In the genomic region with DNA sequence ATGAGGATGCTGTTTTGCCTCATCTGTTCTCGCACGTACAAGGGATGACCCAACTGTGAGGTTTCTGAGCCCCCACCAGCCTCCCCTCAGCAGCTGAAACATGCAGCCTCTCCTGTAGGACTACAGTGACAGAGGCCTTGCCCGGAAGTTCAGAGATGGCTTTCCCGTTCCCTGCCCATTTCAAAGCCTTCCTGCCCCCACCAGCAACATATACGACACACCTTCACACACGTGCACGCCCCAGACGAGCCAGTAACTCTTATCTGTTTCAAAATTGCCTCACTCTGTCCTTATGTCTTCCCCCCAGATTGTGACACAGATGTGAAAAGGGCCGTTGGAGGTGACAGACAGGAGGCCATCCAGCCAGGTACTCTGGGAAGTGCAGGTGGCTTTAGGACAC, we compare ENCODE assay signal across 20 cellular contexts.
DNase-seq lines count a peak whose midpoint lies in the region; ATAC-seq, FAIRE-seq and TF ChIP-seq lines count a peak whose summit lies in the region.
"Had no signal": no experiment of that assay in that cellular context is flagged by ENCODE, and none has a peak within 500 bp of the region (broad histone marks: within the 10 kb centered on the region; RNA-seq: fewer than 3 reads in every experiment).

No MANE protein-coding gene starts in this region.

- H3K9me3 ChIP-seq in H9 (ENCODE audit: control insufficient read depth, low read depth, low read length) (no peaks in the 10 kb centered on the region), astrocyte (ENCODE audit: insufficient read depth, low read depth, low read length) (no peaks in the 10 kb centered on the region), body of pancreas (no peaks in the 10 kb centered on the region), left ventricle myocardium inferior (replicated peaks) (no peaks in the 10 kb centered on the region)
- H3K9me3 ChIP-seq in effector memory CD4-positive, alpha-beta T cell (ENCODE audit: control insufficient read depth, low read length): no peaks in the 10 kb centered on the region
- H3K9me3 ChIP-seq: A549, BLaER1, SJCRH30 had no signal

- no peak overlapping the region for H2BK15ac ChIP-seq in H9 (ENCODE audit: low read depth, low read length)

- H3K18ac ChIP-seq in H9 (ENCODE audit: insufficient read length, low read depth, low read length): no peak overlapping the region

- ATAC-seq in body of pancreas: no peak
- ATAC-seq: A549, GM12878, Panc1 had no signal

- no peak overlapping the region for H2BK120ac ChIP-seq in H9 (ENCODE audit: low read depth, low read length, poor library complexity, severe bottlenecking)

- H3K14ac ChIP-seq in H9 (ENCODE audit: insufficient read depth, low read length): no peak overlapping the region

- H3K4me2 ChIP-seq in H9 (ENCODE audit: insufficient read depth, insufficient read length, low read length) (no peak overlapping the region), astrocyte (ENCODE audit: low read length) (no peak overlapping the region)
- H3K4me2 ChIP-seq: A549, BLaER1 had no signal

- H3K36me3 Mint-ChIP-seq in H9 (ENCODE audit: insufficient read depth in 1 of 3, low read depth in 3 of 3) (peaks cover 7 to 48% (median 41%) of the 10 kb centered on the region in 3 experiments; a peak in 6 of 7 replicates), astrocyte (ENCODE audit: low read depth, unreplicated experiment) (peaks cover 46% of the 10 kb centered on the region), glutamatergic neuron (ENCODE audit: unreplicated experiment) (peaks cover 8% of the 10 kb centered on the region), osteocyte (ENCODE audit: unreplicated experiment) (peaks cover 64% of the 10 kb centered on the region)
- H3K36me3 Mint-ChIP-seq: CD4-positive, alpha-beta memory T cell had no signal

- H3K4me3 Mint-ChIP-seq in H9 (no peak overlapping the region), astrocyte (ENCODE audit: unreplicated experiment) (no peak overlapping the region), glutamatergic neuron (ENCODE audit: unreplicated experiment) (no peak overlapping the region), osteocyte (ENCODE audit: unreplicated experiment) (no peak overlapping the region)
- H3K4me3 Mint-ChIP-seq: CD4-positive, alpha-beta memory T cell had no signal

- H4K5ac ChIP-seq in H9 (ENCODE audit: insufficient read length, low read depth, low read length): no peak overlapping the region

- H3K4me1 Mint-ChIP-seq in H9 (peaks cover 15 to 19% of the 10 kb centered on the region in 2 experiments), astrocyte (ENCODE audit: low read depth, unreplicated experiment) (peaks cover 7% of the 10 kb centered on the region), glutamatergic neuron (ENCODE audit: low read depth, unreplicated experiment) (peaks cover 8% of the 10 kb centered on the region), osteocyte (ENCODE audit: unreplicated experiment) (peaks cover 1% of the 10 kb centered on the region)

- no peak overlapping the region for H2AFZ ChIP-seq in H9 (ENCODE audit: low read length)
- H2AFZ ChIP-seq in astrocyte (ENCODE audit: low read depth, low read length): no peak overlapping the region
- H2AFZ ChIP-seq: GM23248 had no signal

- no peaks in the 10 kb centered on the region for H3K27me3 ChIP-seq in H9 (ENCODE audit: insufficient read depth, low read length)
- no peaks in the 10 kb centered on the region for H3K27me3 ChIP-seq in astrocyte (ENCODE audit: insufficient read depth, low read length)
- no peaks in the 10 kb centered on the region for H3K27me3 ChIP-seq in body of pancreas
- H3K27me3 ChIP-seq in effector memory CD4-positive, alpha-beta T cell (replicated peaks; ENCODE audit: control insufficient read depth, insufficient read depth, low read length, poor library complexity, severe bottlenecking): no peaks in the 10 kb centered on the region
- no peaks in the 10 kb centered on the region for H3K27me3 ChIP-seq in left ventricle myocardium inferior (ENCODE audit: low read depth)
- H3K27me3 ChIP-seq: BLaER1, SJCRH30 had no signal

- H3K23me2 ChIP-seq in H9 (ENCODE audit: insufficient read length, low read depth, low read length, poor library complexity, severe bottlenecking): no peaks in the 10 kb centered on the region

- H4K20me1 ChIP-seq in H9 (ENCODE audit: control insufficient read depth, insufficient read depth, insufficient read length): no peaks in the 10 kb centered on the region
- peaks cover 54% of the 10 kb centered on the region for H4K20me1 ChIP-seq in astrocyte (ENCODE audit: insufficient read depth, low read length)
- H4K20me1 ChIP-seq: BLaER1 had no signal

- peak overlapping the region in 2 of 3 experiments; percentile 59 to 69; a peak in 4 of 7 replicates for H3K27ac Mint-ChIP-seq in H9
- H3K27ac Mint-ChIP-seq in astrocyte (ENCODE audit: unreplicated experiment): peak overlapping the region; percentile 63
- peak overlapping the region; percentile 48 for H3K27ac Mint-ChIP-seq in glutamatergic neuron (ENCODE audit: unreplicated experiment)
- H3K27ac Mint-ChIP-seq in osteocyte (ENCODE audit: unreplicated experiment): peak overlapping the region; percentile 16
- H3K27ac Mint-ChIP-seq: CD4-positive, alpha-beta memory T cell had no signal

- no CpG with 5 or more reads among the region's 9 CpGs for WGBS in H9 (ENCODE audit: extremely low coverage, insufficient read length, low lambda C conversion rate)
- 83 to 86% methylated on average over 9 of the region's 9 CpGs for WGBS in body of pancreas, 2 donors

- H3K9ac ChIP-seq in H9 (ENCODE audit: extremely low read depth, insufficient read length, low read length) (no peak overlapping the region), astrocyte (ENCODE audit: low read length) (no peak overlapping the region)
- H3K9ac ChIP-seq: BLaER1, GM23248 had no signal

- no peak overlapping the region for H2BK20ac ChIP-seq in H9 (ENCODE audit: low read depth, low read length, poor library complexity, severe bottlenecking)

- intact Hi-C loops in body of pancreas (cut with DNase I) (no loop called here), left ventricle myocardium inferior (cut with micrococcal nuclease) (no loop called here)

- H3T11ph ChIP-seq in H9 (ENCODE audit: low read length): no peak overlapping the region

- no peak overlapping the region for H2AK5ac ChIP-seq in H9 (ENCODE audit: insufficient read length, low read length)

- H3K36me3 ChIP-seq in astrocyte (ENCODE audit: insufficient read depth, low read length): peaks cover 74% of the 10 kb centered on the region
- H3K36me3 ChIP-seq in body of pancreas (replicated peaks in 1 of 2; ENCODE audit: insufficient read depth in 1 of 2, low read depth in 2 of 2): no peaks in the 10 kb centered on the region
- H3K36me3 ChIP-seq in effector memory CD4-positive, alpha-beta T cell (ENCODE audit: control insufficient read depth, insufficient read depth, low read length): no peaks in the 10 kb centered on the region
- H3K36me3 ChIP-seq in left ventricle myocardium inferior: peaks cover 100% of the 10 kb centered on the region
- H3K36me3 ChIP-seq: BLaER1 had no signal

- DNase-seq in H9: no peak
- no peak for DNase-seq in astrocyte (ENCODE audit: low read depth)
- no peak for DNase-seq in glutamatergic neuron
- no peak for DNase-seq in osteocyte (ENCODE audit: extremely low spot score, unreplicated experiment)
- no peak for DNase-seq in body of pancreas
- no peak for DNase-seq in effector memory CD4-positive, alpha-beta T cell
- no peak for DNase-seq in left ventricle myocardium inferior
- DNase-seq: CD4-positive, alpha-beta memory T cell; EL; GM23248; HCEC 1CT; KG1; NCI-H1436; NCI-H2171; SJCRH30 had no signal

- H3K9me3 Mint-ChIP-seq in H9: no peaks in the 10 kb centered on the region
- H3K9me3 Mint-ChIP-seq in astrocyte (ENCODE audit: unreplicated experiment): no peaks in the 10 kb centered on the region
- no peaks in the 10 kb centered on the region for H3K9me3 Mint-ChIP-seq in glutamatergic neuron (ENCODE audit: unreplicated experiment)
- H3K9me3 Mint-ChIP-seq in osteocyte (ENCODE audit: unreplicated experiment): no peaks in the 10 kb centered on the region
- H3K9me3 Mint-ChIP-seq: CD4-positive, alpha-beta memory T cell had no signal

- no peak for FAIRE-seq in astrocyte (lab: Jason Lieb, UNC)
- FAIRE-seq: A549, GM12878, GM19239 had no signal

- no peak overlapping the region for H4K91ac ChIP-seq in H9 (ENCODE audit: insufficient read length, low read depth, low read length)

- no peak overlapping the region for H3K4me3 ChIP-seq in astrocyte (ENCODE audit: insufficient read depth, low read depth, low read length)
- H3K4me3 ChIP-seq in body of pancreas: no peak overlapping the region
- no peak overlapping the region for H3K4me3 ChIP-seq in effector memory CD4-positive, alpha-beta T cell (ENCODE audit: insufficient read depth, low read depth, low read length, poor library complexity, severe bottlenecking)
- no peak overlapping the region for H3K4me3 ChIP-seq in left ventricle myocardium inferior
- H3K4me3 ChIP-seq: A549, BLaER1, GM12878, GM23248, SJCRH30 had no signal

- H3K4ac ChIP-seq in H9 (ENCODE audit: low read depth, low read length): no peak overlapping the region

- H3K23ac ChIP-seq in H9 (ENCODE audit: insufficient read length, low read depth, low read length): no peak overlapping the region

- no peak overlapping the region for H3K27ac ChIP-seq in H9 (ENCODE audit: insufficient read length, low read depth, low read length)
- no peak overlapping the region for H3K27ac ChIP-seq in astrocyte (ENCODE audit: low read depth, low read length)
- no peak overlapping the region for H3K27ac ChIP-seq in body of pancreas
- H3K27ac ChIP-seq in effector memory CD4-positive, alpha-beta T cell (ENCODE audit: insufficient read depth, low read length, poor library complexity, severe bottlenecking): no peak overlapping the region
- no peak overlapping the region for H3K27ac ChIP-seq in left ventricle myocardium inferior (replicated peaks)
- H3K27ac ChIP-seq: A549, BLaER1, GM23248, SJCRH30 had no signal

- H4K8ac ChIP-seq in H9 (replicated peaks; ENCODE audit: insufficient read length, low read depth, low read length): no peak overlapping the region

- no peak overlapping the region for H2BK12ac ChIP-seq in H9 (ENCODE audit: insufficient read length, low read depth, low read length)

- H3K56ac ChIP-seq in H9 (ENCODE audit: insufficient read length, low read depth, low read length): no peak overlapping the region

- no peak for TF ChIP-seq POLR2A in body of pancreas (IDR thresholded peaks at IDR 0.05)

- H2BK5ac ChIP-seq in H9 (ENCODE audit: insufficient read length, low read length): no peak overlapping the region

- H3K79me1 ChIP-seq in H9 (ENCODE audit: insufficient read depth, low read depth, low read length, poor library complexity, severe bottlenecking): no peaks in the 10 kb centered on the region

- H3K79me2 ChIP-seq in H9 (ENCODE audit: insufficient read depth, low read length) (no peaks in the 10 kb centered on the region), astrocyte (ENCODE audit: insufficient read depth, low read length) (no peaks in the 10 kb centered on the region)

- no peak for TF ChIP-seq CTCF in H9 (conservative IDR thresholded peaks at IDR 0.05)
- TF ChIP-seq CTCF in astrocyte (IDR thresholded peaks at IDR 0.05; ENCODE audit: insufficient read depth, low read depth, low read length): no peak
- TF ChIP-seq CTCF in glutamatergic neuron (IDR thresholded peaks at IDR 0.05; ENCODE audit: partially characterized antibody, unreplicated experiment): no peak
- TF ChIP-seq CTCF in osteocyte (IDR thresholded peaks at IDR 0.05): no peak
- TF ChIP-seq CTCF in body of pancreas (IDR thresholded peaks at IDR 0.05): no peak
- no peak for TF ChIP-seq CTCF in left ventricle myocardium inferior (IDR thresholded peaks at IDR 0.05; ENCODE audit: borderline replicate concordance)

- H3K27me3 Mint-ChIP-seq in H9 (ENCODE audit: low read depth) (no peaks in the 10 kb centered on the region), astrocyte (ENCODE audit: low read depth, unreplicated experiment) (no peaks in the 10 kb centered on the region), glutamatergic neuron (ENCODE audit: unreplicated experiment) (peaks cover 8% of the 10 kb centered on the region), osteocyte (ENCODE audit: unreplicated experiment) (no peaks in the 10 kb centered on the region)

- H3K4me1 ChIP-seq in H9 (ENCODE audit: insufficient read depth, low read length) (no peaks in the 10 kb centered on the region), astrocyte (ENCODE audit: insufficient read depth, low read length) (no peaks in the 10 kb centered on the region), body of pancreas (no peaks in the 10 kb centered on the region), left ventricle myocardium inferior (peaks cover 8% of the 10 kb centered on the region)
- H3K4me1 ChIP-seq in effector memory CD4-positive, alpha-beta T cell (ENCODE audit: control insufficient read depth, insufficient read depth, low read length, poor library complexity, severe bottlenecking): no peaks in the 10 kb centered on the region
- H3K4me1 ChIP-seq: A549 had no signal
